In genomic region chr2:179092912-179093311, GRCh38 we compare ENCODE assay signal across 1 cellular context.
TF ChIP-seq lines count a peak whose summit lies in the region.

No MANE protein-coding gene starts in this region.

TF ChIP-seq in HepG2, 621 proteins besides CTCF, POLR2A, EP300 and RAD21:
- TF ChIP-seq ZNF281 (CRISPR knock-in tag; IDR thresholded peaks at IDR 0.05; ENCODE audit: borderline replicate concordance) = peak; percentile 45; the same call in 1 of the 2 replicates
TF ChIP-seq in HepG2: peak in this region for 1; not testable (repeated sequence) for 620.
